1 cellular context compared by ENCODE assay signal in the genomic region with DNA sequence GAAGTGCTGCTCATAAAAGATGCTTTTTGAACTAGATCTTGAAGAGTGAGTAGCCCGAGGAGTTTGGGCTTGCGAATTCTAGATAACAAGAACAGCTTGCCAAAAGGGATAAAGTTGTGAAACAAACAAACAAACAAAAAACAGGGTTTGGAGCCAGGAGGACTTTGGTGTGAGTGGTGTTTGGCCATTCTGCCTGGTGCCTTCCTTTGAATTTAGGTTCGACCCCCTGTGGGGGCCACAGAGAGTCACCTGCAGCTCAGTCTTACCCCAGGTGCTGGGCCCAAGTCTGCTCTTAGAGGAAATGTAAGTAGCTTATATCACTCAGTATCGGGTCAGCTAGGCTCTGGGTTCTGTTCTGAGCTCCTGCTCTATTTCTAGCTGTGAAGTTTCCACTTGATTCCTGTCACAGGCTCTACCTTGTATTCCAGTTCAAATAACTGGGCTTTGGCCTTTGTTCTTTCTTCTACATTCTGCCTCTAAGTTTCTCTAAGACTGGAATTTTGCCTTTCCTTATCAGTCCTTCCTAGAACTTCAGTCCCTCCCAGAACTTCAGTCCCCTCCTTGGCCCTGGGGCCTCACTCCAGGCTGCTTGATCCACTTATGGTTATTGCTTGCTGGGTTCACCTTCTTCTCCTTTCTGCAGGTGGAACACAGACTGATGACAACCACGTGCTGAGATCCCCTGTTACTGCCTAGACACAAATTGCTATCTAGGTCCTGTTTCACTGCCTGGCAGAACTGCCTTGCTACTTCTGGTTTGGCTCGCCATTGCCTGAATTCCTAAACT.
TF ChIP-seq lines count a peak whose summit lies in the region.

No MANE protein-coding gene starts in this region.

TF ChIP-seq in WTC11, 78 proteins besides CTCF, POLR2A, EP300 and RAD21 (continued from another document):
- TF ChIP-seq, protein P1, sequence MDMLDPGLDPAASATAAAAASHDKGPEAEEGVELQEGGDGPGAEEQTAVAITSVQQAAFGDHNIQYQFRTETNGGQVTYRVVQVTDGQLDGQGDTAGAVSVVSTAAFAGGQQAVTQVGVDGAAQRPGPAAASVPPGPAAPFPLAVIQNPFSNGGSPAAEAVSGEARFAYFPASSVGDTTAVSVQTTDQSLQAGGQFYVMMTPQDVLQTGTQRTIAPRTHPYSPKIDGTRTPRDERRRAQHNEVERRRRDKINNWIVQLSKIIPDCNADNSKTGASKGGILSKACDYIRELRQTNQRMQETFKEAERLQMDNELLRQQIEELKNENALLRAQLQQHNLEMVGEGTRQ (CRISPR knock-in tag; IDR thresholded peaks at IDR 0.05): no peak
- TF ChIP-seq, protein P2, sequence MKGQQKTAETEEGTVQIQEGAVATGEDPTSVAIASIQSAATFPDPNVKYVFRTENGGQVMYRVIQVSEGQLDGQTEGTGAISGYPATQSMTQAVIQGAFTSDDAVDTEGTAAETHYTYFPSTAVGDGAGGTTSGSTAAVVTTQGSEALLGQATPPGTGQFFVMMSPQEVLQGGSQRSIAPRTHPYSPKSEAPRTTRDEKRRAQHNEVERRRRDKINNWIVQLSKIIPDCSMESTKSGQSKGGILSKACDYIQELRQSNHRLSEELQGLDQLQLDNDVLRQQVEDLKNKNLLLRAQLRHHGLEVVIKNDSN (CRISPR knock-in tag; IDR thresholded peaks at IDR 0.05): no peak
- TF ChIP-seq MYBL2 (CRISPR knock-in tag; IDR thresholded peaks at IDR 0.05): no peak
- TF ChIP-seq, protein P3, sequence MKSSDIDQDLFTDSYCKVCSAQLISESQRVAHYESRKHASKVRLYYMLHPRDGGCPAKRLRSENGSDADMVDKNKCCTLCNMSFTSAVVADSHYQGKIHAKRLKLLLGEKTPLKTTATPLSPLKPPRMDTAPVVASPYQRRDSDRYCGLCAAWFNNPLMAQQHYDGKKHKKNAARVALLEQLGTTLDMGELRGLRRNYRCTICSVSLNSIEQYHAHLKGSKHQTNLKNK (CRISPR knock-in tag; IDR thresholded peaks at IDR 0.05): no peak
- TF ChIP-seq, protein P4, sequence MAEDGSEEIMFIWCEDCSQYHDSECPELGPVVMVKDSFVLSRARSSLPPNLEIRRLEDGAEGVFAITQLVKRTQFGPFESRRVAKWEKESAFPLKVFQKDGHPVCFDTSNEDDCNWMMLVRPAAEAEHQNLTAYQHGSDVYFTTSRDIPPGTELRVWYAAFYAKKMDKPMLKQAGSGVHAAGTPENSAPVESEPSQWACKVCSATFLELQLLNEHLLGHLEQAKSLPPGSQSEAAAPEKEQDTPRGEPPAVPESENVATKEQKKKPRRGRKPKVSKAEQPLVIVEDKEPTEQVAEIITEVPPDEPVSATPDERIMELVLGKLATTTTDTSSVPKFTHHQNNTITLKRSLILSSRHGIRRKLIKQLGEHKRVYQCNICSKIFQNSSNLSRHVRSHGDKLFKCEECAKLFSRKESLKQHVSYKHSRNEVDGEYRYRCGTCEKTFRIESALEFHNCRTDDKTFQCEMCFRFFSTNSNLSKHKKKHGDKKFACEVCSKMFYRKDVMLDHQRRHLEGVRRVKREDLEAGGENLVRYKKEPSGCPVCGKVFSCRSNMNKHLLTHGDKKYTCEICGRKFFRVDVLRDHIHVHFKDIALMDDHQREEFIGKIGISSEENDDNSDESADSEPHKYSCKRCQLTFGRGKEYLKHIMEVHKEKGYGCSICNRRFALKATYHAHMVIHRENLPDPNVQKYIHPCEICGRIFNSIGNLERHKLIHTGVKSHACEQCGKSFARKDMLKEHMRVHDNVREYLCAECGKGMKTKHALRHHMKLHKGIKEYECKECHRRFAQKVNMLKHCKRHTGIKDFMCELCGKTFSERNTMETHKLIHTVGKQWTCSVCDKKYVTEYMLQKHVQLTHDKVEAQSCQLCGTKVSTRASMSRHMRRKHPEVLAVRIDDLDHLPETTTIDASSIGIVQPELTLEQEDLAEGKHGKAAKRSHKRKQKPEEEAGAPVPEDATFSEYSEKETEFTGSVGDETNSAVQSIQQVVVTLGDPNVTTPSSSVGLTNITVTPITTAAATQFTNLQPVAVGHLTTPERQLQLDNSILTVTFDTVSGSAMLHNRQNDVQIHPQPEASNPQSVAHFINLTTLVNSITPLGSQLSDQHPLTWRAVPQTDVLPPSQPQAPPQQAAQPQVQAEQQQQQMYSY (CRISPR knock-in tag; IDR thresholded peaks at IDR 0.05): no peak
- TF ChIP-seq EMX1 (CRISPR knock-in tag; IDR thresholded peaks at IDR 0.05): no peak
- TF ChIP-seq, protein P5, sequence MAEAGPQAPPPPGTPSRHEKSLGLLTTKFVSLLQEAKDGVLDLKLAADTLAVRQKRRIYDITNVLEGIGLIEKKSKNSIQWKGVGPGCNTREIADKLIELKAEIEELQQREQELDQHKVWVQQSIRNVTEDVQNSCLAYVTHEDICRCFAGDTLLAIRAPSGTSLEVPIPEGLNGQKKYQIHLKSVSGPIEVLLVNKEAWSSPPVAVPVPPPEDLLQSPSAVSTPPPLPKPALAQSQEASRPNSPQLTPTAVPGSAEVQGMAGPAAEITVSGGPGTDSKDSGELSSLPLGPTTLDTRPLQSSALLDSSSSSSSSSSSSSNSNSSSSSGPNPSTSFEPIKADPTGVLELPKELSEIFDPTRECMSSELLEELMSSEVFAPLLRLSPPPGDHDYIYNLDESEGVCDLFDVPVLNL (CRISPR knock-in tag; IDR thresholded peaks at IDR 0.05; ENCODE audit: borderline replicate concordance, low read depth): no peak
- TF ChIP-seq ZNF263 (CRISPR knock-in tag; IDR thresholded peaks at IDR 0.05; ENCODE audit: low read depth): no peak
- TF ChIP-seq, protein P6, sequence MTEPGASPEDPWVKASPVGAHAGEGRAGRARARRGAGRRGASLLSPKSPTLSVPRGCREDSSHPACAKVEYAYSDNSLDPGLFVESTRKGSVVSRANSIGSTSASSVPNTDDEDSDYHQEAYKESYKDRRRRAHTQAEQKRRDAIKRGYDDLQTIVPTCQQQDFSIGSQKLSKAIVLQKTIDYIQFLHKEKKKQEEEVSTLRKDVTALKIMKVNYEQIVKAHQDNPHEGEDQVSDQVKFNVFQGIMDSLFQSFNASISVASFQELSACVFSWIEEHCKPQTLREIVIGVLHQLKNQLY (CRISPR knock-in tag; IDR thresholded peaks at IDR 0.05): no peak
- no peak for TF ChIP-seq ATF1 (CRISPR knock-in tag; IDR thresholded peaks at IDR 0.05)
